ENCODE assay signal across 16 cellular contexts in the genomic region with DNA sequence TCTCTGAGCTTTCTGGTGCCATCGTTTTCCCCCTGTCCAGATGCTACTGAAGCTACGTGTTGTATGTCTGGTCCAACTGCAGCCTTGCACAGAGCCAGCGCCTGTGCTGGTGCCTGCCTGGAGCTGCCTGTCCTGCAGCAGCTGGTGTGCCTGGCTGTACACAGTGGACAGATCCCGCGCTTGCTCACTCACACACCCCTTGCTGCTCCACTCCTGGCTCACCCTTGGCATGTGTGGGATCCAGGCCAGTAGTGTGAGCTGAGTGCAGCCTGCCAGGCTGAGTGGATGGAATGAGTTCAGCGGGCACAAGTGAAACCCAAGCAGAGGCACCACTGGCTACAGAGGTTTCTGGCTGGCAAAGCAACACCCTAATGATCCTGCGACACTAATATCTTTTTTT. TPM values are rescaled to one million over a fixed set of nuclear protein-coding genes. Genes with fewer than 3 reads are reported as not detected.
DNase-seq lines count a peak whose midpoint lies in the region; ATAC-seq and TF ChIP-seq lines count a peak whose summit lies in the region.
"Had no signal": no experiment of that assay in that cellular context is flagged by ENCODE, and none has a peak within 500 bp of the region (broad histone marks: within the 10 kb centered on the region; RNA-seq: fewer than 3 reads in every experiment).

No MANE protein-coding gene starts in this region.

- peaks cover 0 to 17% (median 5%) of the 10 kb centered on the region in 4 donors for H3K4me1 ChIP-seq in tibial artery
- H3K4me1 ChIP-seq: prostate gland, SJCRH30 had no signal

- peaks cover 10% of the 10 kb centered on the region for H3K9me3 Mint-ChIP-seq in glutamatergic neuron (ENCODE audit: unreplicated experiment)

- intact Hi-C loops in tibial artery (cut with DNase I; ENCODE audit: low total_unique reads), result no loop called here

- no peak for TF ChIP-seq CTCF in glutamatergic neuron (IDR thresholded peaks at IDR 0.05; ENCODE audit: partially characterized antibody, unreplicated experiment)
- no peak for TF ChIP-seq CTCF in tibial artery (IDR thresholded peaks at IDR 0.05)

- DNase-seq in T-helper 17 cell (no peak), glutamatergic neuron (no peak), myocyte (ENCODE audit: low read depth) (peak; percentile 45), tibial artery (peak; percentile 53 to 87), NCI-H1048 (lab: John Stamatoyannopoulos, UW) (no peak), NCI-H146 (lab: John Stamatoyannopoulos, UW) (no peak)
- DNase-seq: COR-L47; NCI-H1436; stimulated activated CD4-positive, alpha-beta T cell treated with anti-CD3 and anti-CD28 coated beads, Interleukin-4, amount 100 ng/mL, for 4 hours; stimulated activated naive CD4-positive, alpha-beta T cell treated with Interleukin-2 at 50 U/mL for 16 hours had no signal

- peak overlapping the region in 1 of 2 donors; percentile 48 for H3K27ac ChIP-seq in tibial artery
- H3K27ac ChIP-seq: prostate gland, SJCRH30, VCaP had no signal

- H3K4me3 Mint-ChIP-seq in T-helper 17 cell, result no peak overlapping the region
- no peak overlapping the region for H3K4me3 Mint-ChIP-seq in glutamatergic neuron (ENCODE audit: unreplicated experiment)
- H3K4me3 Mint-ChIP-seq: activated naive CD8-positive, alpha-beta T cell; dendritic cell treated with granulocyte-macrophage colony-stimulating factor and Interleukin-4, amounts not matched to agents 40 ng/mL and 50 ng/mL, for 4 days had no signal

- peaks cover 8% of the 10 kb centered on the region for H3K36me3 Mint-ChIP-seq in T-helper 17 cell (ENCODE audit: low read depth)
- H3K36me3 Mint-ChIP-seq in glutamatergic neuron (ENCODE audit: unreplicated experiment), result peaks cover 23% of the 10 kb centered on the region

- peak overlapping the region; percentile 30 for H3K27ac Mint-ChIP-seq in T-helper 17 cell
- H3K27ac Mint-ChIP-seq in glutamatergic neuron (ENCODE audit: unreplicated experiment), result peak overlapping the region; percentile 53
- H3K27ac Mint-ChIP-seq: activated naive CD8-positive, alpha-beta T cell; dendritic cell treated with granulocyte-macrophage colony-stimulating factor and Interleukin-4, amounts not matched to agents 40 ng/mL and 50 ng/mL, for 4 days had no signal

- H3K9me3 ChIP-seq in T-helper 17 cell (ENCODE audit: control insufficient read depth, low read length, poor library complexity, severe bottlenecking) (no peaks in the 10 kb centered on the region), tibial artery (no peaks in the 10 kb centered on the region)
- H3K9me3 ChIP-seq: prostate gland, SJCRH30 had no signal

- H3K4me1 Mint-ChIP-seq in T-helper 17 cell (no peaks in the 10 kb centered on the region), glutamatergic neuron (ENCODE audit: low read depth, unreplicated experiment) (peaks cover 3% of the 10 kb centered on the region)

- no peak overlapping the region for H3K4me3 ChIP-seq in tibial artery
- H3K4me3 ChIP-seq: prostate gland, SJCRH30 had no signal

- H3K27me3 ChIP-seq in tibial artery, result no peaks in the 10 kb centered on the region
- H3K27me3 ChIP-seq: SJCRH30 had no signal

- peaks cover 0 to 24% (median 12%) of the 10 kb centered on the region in 3 donors for H3K36me3 ChIP-seq in tibial artery
- H3K36me3 ChIP-seq: prostate gland had no signal

- no peak for ATAC-seq in T-helper 17 cell
- ATAC-seq in HG02970 (IDR thresholded peaks at IDR 0.05; ENCODE audit: low FRiP score, unreplicated experiment), result no peak

- H3K27me3 Mint-ChIP-seq in T-helper 17 cell, result no peaks in the 10 kb centered on the region
- peaks cover 7% of the 10 kb centered on the region for H3K27me3 Mint-ChIP-seq in glutamatergic neuron (ENCODE audit: unreplicated experiment)
- H3K27me3 Mint-ChIP-seq: activated naive CD8-positive, alpha-beta T cell; dendritic cell treated with granulocyte-macrophage colony-stimulating factor and Interleukin-4, amounts not matched to agents 40 ng/mL and 50 ng/mL, for 4 days had no signal

RNA-seq across cellular contexts. Expression of gene FER, which starts 40.4 kb away (rescaled TPM):
- total RNA-seq in T-helper 17 cell (10 to 100 TPM in 1 of 2 donors, 1 to 10 TPM in 1; 9.8 to 15.1 TPM), glutamatergic neuron (ENCODE audit: unreplicated experiment) (30.9 TPM), myocyte (13.9 and 14.7 TPM in 2 replicates)
- polyA plus RNA-seq in myocyte (2012), result 6.1 TPM

Comparison
In these comparisons a context has a peak if more than half of its experiments do, and no peak if none do; other contexts are left out.
1. DNase-seq: peak in myocyte (single experiment) and tibial artery (2 of 2); none in T-helper 17 cell (0 of 3), glutamatergic neuron (single experiment), NCI-H1048 (single experiment) and NCI-H146 (single experiment).